8 cellular contexts compared by ENCODE assay signal in the genomic region with DNA sequence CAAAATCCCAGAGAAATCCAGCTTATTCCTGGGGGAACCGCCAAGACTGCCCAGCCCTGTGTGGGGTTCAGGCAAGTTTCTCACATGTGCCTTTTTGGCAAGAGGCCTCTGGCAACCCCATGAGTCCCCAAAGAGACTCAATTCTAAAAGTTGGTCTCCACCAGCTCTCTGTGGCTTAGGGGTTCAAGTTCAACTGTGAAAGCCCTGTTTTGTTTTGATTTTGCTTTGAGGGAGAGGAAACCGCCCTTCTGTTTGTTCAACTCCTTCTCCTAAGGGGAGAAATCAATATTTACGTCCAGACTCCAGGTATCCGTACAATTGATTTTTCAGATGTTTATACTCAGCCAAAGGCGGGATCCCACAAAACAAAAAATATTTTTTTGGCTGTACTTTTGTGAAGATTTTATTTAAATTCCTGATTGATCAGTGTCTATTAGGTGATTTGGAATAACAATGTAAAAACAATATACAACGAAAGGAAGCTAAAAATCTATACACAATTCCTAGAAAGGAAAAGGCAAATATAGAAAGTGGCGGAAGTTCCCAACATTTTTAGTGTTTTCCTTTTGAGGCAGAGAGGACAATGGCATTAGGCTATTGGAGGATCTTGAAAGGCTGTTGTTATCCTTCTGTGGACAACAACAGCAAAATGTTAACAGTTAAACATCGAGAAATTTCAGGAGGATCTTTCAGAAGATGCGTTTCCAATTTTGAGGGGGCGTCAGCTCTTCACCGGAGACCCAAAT. TPM values are rescaled to one million over a fixed set of nuclear protein-coding genes. Genes with fewer than 3 reads are reported as not detected.
DNase-seq lines count a peak whose midpoint lies in the region; ATAC-seq and TF ChIP-seq lines count a peak whose summit lies in the region.

No MANE protein-coding gene starts in this region.

- ATAC-seq in heart right ventricle, result no peak
- ATAC-seq in sciatic nerve, result peak; percentile 10
- ATAC-seq in HG03025 (IDR thresholded peaks at IDR 0.05; ENCODE audit: low FRiP score, unreplicated experiment), result no peak

- peaks cover 0 to 6% (median 0%) of the 10 kb centered on the region in 9 donors for H3K36me3 ChIP-seq in heart right ventricle

- intact Hi-C loops in activated T-helper 1 cell treated with anti-CD3 and anti-CD28 coated beads, Interleukin-12 subunit alpha, Interleukin-12 subunit beta, Interleukin-2, Interleukin-4 antibody, amounts not matched to agents 30 ng/mL and 10 ng/mL and 1 ng/mL, durations not matched to agents 14 hours and 24 hours and 36 hours (cut with micrococcal nuclease), result loop anchor here (1.0 to 5.0 kb wide), 6 partner anchors 8 to 1704 kb away; a partner anchor contains a TSS
- intact Hi-C loops in heart right ventricle (cut with DNase I) (loop anchor here in 4 of 10 donors (5.0 to 10.0 kb wide), 2 partner anchors 51 to 114 kb away; no protein-coding TSS in a partner anchor), sciatic nerve (cut with DNase I) (no loop called here)

- H3K27me3 ChIP-seq in heart right ventricle, result no peaks in the 10 kb centered on the region

- WGBS in heart right ventricle, 2 donors, result 27 to 36% methylated on average over 11 of the region's 11 CpGs

- CTCF ChIA-PET in GM10248 (lab: Yijun Ruan, JAX), result interaction anchor here (1.0 to 6.8 kb wide), 5 partner anchors 36 to 152 kb away, joined by 3 to 31 read pairs (median 3); no protein-coding TSS in a partner anchor

- DNase-seq in NCI-H2029 treated with DMSO at 0.1 percent for 48 hours (lab: John Stamatoyannopoulos, UW) (peak; percentile 69), NCI-H2029 (lab: John Stamatoyannopoulos, UW) (no peak), heart right ventricle (no peak), sciatic nerve (ENCODE audit: low spot score) (no peak), NCI-H526 (lab: John Stamatoyannopoulos, UW) (no peak), GM10248 (ENCODE audit: extremely low spot score) (no peak)
- no peak for DNase-seq in activated T-helper 1 cell treated with anti-CD3 and anti-CD28 coated beads, Interleukin-12 subunit alpha, Interleukin-12 subunit beta, Interleukin-2, Interleukin-4 antibody, amounts not matched to agents 30 ng/mL and 10 ng/mL and 1 ng/mL, durations not matched to agents 14 hours and 24 hours and 36 hours (ENCODE audit: low spot score)

- no peak for TF ChIP-seq CTCF in heart right ventricle (IDR thresholded peaks at IDR 0.05)
- no peak for TF ChIP-seq CTCF in GM10248 (IDR thresholded peaks at IDR 0.05; ENCODE audit: control extremely low read depth, extremely low read depth, low read depth, missing control alignments)

- no peaks in the 10 kb centered on the region for H3K27me3 Mint-ChIP-seq in activated T-helper 1 cell treated with anti-CD3 and anti-CD28 coated beads, Interleukin-12 subunit alpha, Interleukin-12 subunit beta, Interleukin-2, Interleukin-4 antibody, amounts not matched to agents 30 ng/mL and 10 ng/mL and 1 ng/mL, durations not matched to agents 14 hours and 24 hours and 36 hours (ENCODE audit: insufficient read depth)

- H3K4me1 ChIP-seq in heart right ventricle, result peaks cover 0 to 78% (median 49%) of the 10 kb centered on the region in 9 donors

- H3K36me3 Mint-ChIP-seq in activated T-helper 1 cell treated with anti-CD3 and anti-CD28 coated beads, Interleukin-12 subunit alpha, Interleukin-12 subunit beta, Interleukin-2, Interleukin-4 antibody, amounts not matched to agents 30 ng/mL and 10 ng/mL and 1 ng/mL, durations not matched to agents 14 hours and 24 hours and 36 hours (ENCODE audit: low read depth), result peaks cover 18% of the 10 kb centered on the region

- peak overlapping the region in 9 of 10 donors; percentile 53 to 84 (median 67) for H3K4me3 ChIP-seq in heart right ventricle

- peak overlapping the region in 9 of 10 donors; percentile 85 to 99 (median 96) for H3K27ac ChIP-seq in heart right ventricle

- H3K4me3 Mint-ChIP-seq in activated T-helper 1 cell treated with anti-CD3 and anti-CD28 coated beads, Interleukin-12 subunit alpha, Interleukin-12 subunit beta, Interleukin-2, Interleukin-4 antibody, amounts not matched to agents 30 ng/mL and 10 ng/mL and 1 ng/mL, durations not matched to agents 14 hours and 24 hours and 36 hours, result peak overlapping the region; percentile 98

- H3K9me3 Mint-ChIP-seq in activated T-helper 1 cell treated with anti-CD3 and anti-CD28 coated beads, Interleukin-12 subunit alpha, Interleukin-12 subunit beta, Interleukin-2, Interleukin-4 antibody, amounts not matched to agents 30 ng/mL and 10 ng/mL and 1 ng/mL, durations not matched to agents 14 hours and 24 hours and 36 hours, result no peaks in the 10 kb centered on the region

- peak overlapping the region; percentile 99 for H3K27ac Mint-ChIP-seq in activated T-helper 1 cell treated with anti-CD3 and anti-CD28 coated beads, Interleukin-12 subunit alpha, Interleukin-12 subunit beta, Interleukin-2, Interleukin-4 antibody, amounts not matched to agents 30 ng/mL and 10 ng/mL and 1 ng/mL, durations not matched to agents 14 hours and 24 hours and 36 hours

- POLR2A ChIA-PET in GM10248 (lab: Yijun Ruan, JAX), result interaction anchor here (0.5 kb wide), 1 partner anchor 1254 kb away, joined by 5 read pairs; a partner anchor contains a TSS

- H3K9me3 ChIP-seq in heart right ventricle, result no peaks in the 10 kb centered on the region

- H3K4me1 Mint-ChIP-seq in activated T-helper 1 cell treated with anti-CD3 and anti-CD28 coated beads, Interleukin-12 subunit alpha, Interleukin-12 subunit beta, Interleukin-2, Interleukin-4 antibody, amounts not matched to agents 30 ng/mL and 10 ng/mL and 1 ng/mL, durations not matched to agents 14 hours and 24 hours and 36 hours (ENCODE audit: low read depth), result peaks cover 33% of the 10 kb centered on the region

RNA-seq across cellular contexts. Expression of a gene that starts 0.6 kb away (rescaled TPM):
- total RNA-seq in activated T-helper 1 cell treated with anti-CD3 and anti-CD28 coated beads, Interleukin-12 subunit alpha, Interleukin-12 subunit beta, Interleukin-2, Interleukin-4 antibody, amounts not matched to agents 30 ng/mL and 10 ng/mL and 1 ng/mL, durations not matched to agents 14 hours and 24 hours and 36 hours, result 115 and 117 TPM in 2 replicates
- 10 to 100 TPM in 8 of 10 donors, 1 to 10 TPM in 2; 4.5 to 76.1 (median 16.4) TPM for total RNA-seq in heart right ventricle
- polyA plus RNA-seq in heart right ventricle, result 10 to 100 TPM in 1 of 2 donors, 1 to 10 TPM in 1; 7.4 to 24.1 TPM
- 155 TPM for total RNA-seq in sciatic nerve
